Comparison of ENCODE assay signal across 8 cellular contexts in the genomic region with DNA sequence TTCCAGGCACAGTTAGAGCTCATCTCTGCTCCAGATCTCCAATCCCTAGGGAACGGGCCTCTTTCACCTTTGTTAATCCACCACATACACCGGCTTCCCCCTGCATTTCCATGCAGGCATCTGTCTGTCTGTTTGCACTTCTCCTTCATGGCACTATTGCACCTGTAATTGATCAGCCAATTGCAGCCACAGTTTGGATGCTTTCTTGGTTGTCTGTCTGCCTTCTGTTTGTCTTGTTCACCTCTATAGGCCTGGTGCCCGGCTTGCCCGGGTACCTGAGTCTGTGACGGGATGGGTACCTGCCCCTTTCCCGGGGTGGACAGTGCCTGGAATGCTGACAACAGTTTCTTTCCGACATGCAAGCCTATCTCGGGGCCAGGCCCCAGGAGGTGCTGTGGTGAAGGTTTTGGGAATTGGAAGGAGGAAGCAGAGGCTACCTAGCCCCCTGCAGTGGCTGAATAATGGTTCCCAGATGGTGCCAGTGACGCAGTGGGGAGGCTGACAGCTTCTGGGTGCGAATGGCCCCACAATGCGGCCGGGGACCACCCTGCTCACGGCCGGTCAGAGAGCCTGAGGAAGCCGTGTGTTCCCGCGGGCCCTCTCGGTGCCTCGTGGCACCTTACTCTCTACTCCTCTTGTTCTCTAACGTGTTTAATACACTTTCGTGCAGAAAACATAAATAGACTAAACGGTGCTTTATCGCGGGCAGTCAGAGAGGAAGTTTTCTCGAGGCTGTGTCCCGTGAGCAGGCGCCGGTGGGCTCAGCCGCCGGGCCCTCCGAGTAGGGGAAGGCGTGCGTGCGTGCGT. TPM values are rescaled to one million over a fixed set of nuclear protein-coding genes. Genes with fewer than 3 reads are reported as not detected.
DNase-seq lines count a peak whose midpoint lies in the region; ATAC-seq, FAIRE-seq and TF ChIP-seq lines count a peak whose summit lies in the region.

No MANE protein-coding gene starts in this region.

- H3K27ac ChIP-seq in SK-N-SH (ENCODE audit: low read depth in 2 of 2, low read length in 1 of 2), result no peak overlapping the region
- no peak overlapping the region for H3K27ac ChIP-seq in H1 (ENCODE audit: low read depth, low read length)

- no peaks in the 10 kb centered on the region for H3K9me3 Mint-ChIP-seq in nephron

- H4K5ac ChIP-seq in H1 (ENCODE audit: insufficient read length, low read depth, low read length), result no peak overlapping the region

- H3K4me1 ChIP-seq in SK-N-SH (ENCODE audit: control insufficient read depth in 1 of 2, insufficient read depth in 2 of 2, low read depth in 1 of 2, low read length in 1 of 2), result peaks cover 0 to 10% of the 10 kb centered on the region in 2 experiments; a peak in 2 of 4 replicates
- peaks cover 0 to 9% (median 4%) of the 10 kb centered on the region in 4 experiments; a peak in 5 of 7 replicates for H3K4me1 ChIP-seq in H1 (replicated peaks in 1 of 4; ENCODE audit: control insufficient read depth in 3 of 4, insufficient read depth in 4 of 4, low read length in 3 of 4)

- no peaks in the 10 kb centered on the region for H3F3A ChIP-seq in SK-N-SH (replicated peaks; ENCODE audit: insufficient read depth)

- H3K4me3 ChIP-seq in SK-N-SH (ENCODE audit: low read depth in 2 of 2, low read length in 1 of 2), result peak overlapping the region; percentile 23 to 53; a peak in 3 of 4 replicates
- peak overlapping the region; percentile 34 to 72 (median 56) for H3K4me3 ChIP-seq in H1 (ENCODE audit: extremely low read depth in 1 of 4, insufficient read depth in 2 of 4, low read depth in 3 of 4, low read length in 4 of 4)

- no peak overlapping the region for H2AK5ac ChIP-seq in H1 (ENCODE audit: low read depth, low read length)

- no peak overlapping the region for H3K4ac ChIP-seq in H1 (replicated peaks; ENCODE audit: insufficient read length, low read depth, low read length)

- H2BK12ac ChIP-seq in H1 (ENCODE audit: low read depth, low read length), result peak overlapping the region; percentile 39; the same call in 1 of the 2 replicates

- H3K4me3 Mint-ChIP-seq in nephron, result peak overlapping the region; percentile 83 to 86 (median 84)

- H4K20me1 ChIP-seq in SK-N-SH (ENCODE audit: insufficient read depth) (no peaks in the 10 kb centered on the region), H1 (replicated peaks in 1 of 2; ENCODE audit: control insufficient read depth in 1 of 2, insufficient read depth in 2 of 2, low read length in 2 of 2) (no peaks in the 10 kb centered on the region)

- 0 out of 2 replicates have a peak overlapping the region, but pooled peaks have one; percentile 32 for H3K18ac ChIP-seq in H1 (ENCODE audit: extremely low read depth, low read length)

- H3K27me3 ChIP-seq in SK-N-SH (ENCODE audit: insufficient read depth) (no peaks in the 10 kb centered on the region), H1 (replicated peaks in 1 of 4; ENCODE audit: control insufficient read depth in 3 of 4, extremely low read depth in 1 of 4, insufficient read depth in 3 of 4, low read length in 3 of 4) (peaks cover 0 to 21% (median 16%) of the 10 kb centered on the region in 4 experiments; a peak in 5 of 7 replicates)

- H3K36me3 Mint-ChIP-seq in nephron (ENCODE audit: low read depth), result no peaks in the 10 kb centered on the region

- no peak overlapping the region for H3K14ac ChIP-seq in H1 (ENCODE audit: insufficient read length)

- no peak overlapping the region for H3K9ac ChIP-seq in SK-N-SH
- H3K9ac ChIP-seq in H1 (replicated peaks in 1 of 4; ENCODE audit: extremely low read depth in 1 of 4, low read depth in 3 of 4, low read length in 3 of 4), result no peak overlapping the region

- no peak overlapping the region for H2BK120ac ChIP-seq in H1 (replicated peaks; ENCODE audit: low read depth, low read length)

- H3K36me3 ChIP-seq in SK-N-SH (replicated peaks in 1 of 2; ENCODE audit: control insufficient read depth in 1 of 2, insufficient read depth in 2 of 2, low read length in 1 of 2), result no peaks in the 10 kb centered on the region
- H3K36me3 ChIP-seq in H1 (ENCODE audit: control insufficient read depth in 2 of 4, insufficient read depth in 4 of 4, low read length in 3 of 4), result no peaks in the 10 kb centered on the region

- DNase-seq in SK-N-SH, result peak; percentile 45
- peak in 1 of 2 experiments; percentile 69 for DNase-seq in H1 (ENCODE audit: low read depth in 1 of 2, low spot score in 2 of 2)
- DNase-seq in AG08396 (ENCODE audit: low spot score), result no peak
- no peak for DNase-seq in KBM-7
- no peak for DNase-seq in frontal cortex (ENCODE audit: low spot score in 2 of 2)

- 0 out of 2 replicates have a peak overlapping the region, but pooled peaks have one; percentile 35 for H2BK5ac ChIP-seq in H1 (ENCODE audit: low read depth, low read length)

- H2AFZ ChIP-seq in SK-N-SH (ENCODE audit: low read depth) (peak overlapping the region; percentile 86; the same call in 1 of the 2 replicates), H1 (ENCODE audit: low read length) (peak overlapping the region; percentile 90; the same call in 1 of the 2 replicates)

- ATAC-seq in SK-N-SH treated with all-trans-retinoic acid at 6 μM for 48 hours, result no peak; the same call in 2 of the 3 replicates

- no peak overlapping the region for H3K23ac ChIP-seq in H1 (ENCODE audit: insufficient read length)

- TF ChIP-seq POLR2A in H1 (IDR thresholded peaks at IDR 0.05; ENCODE audit: control extremely low read depth in 1 of 2, low read depth in 2 of 2, low read length in 2 of 2), result no peak

- H3K9me2 ChIP-seq in SK-N-SH, result no peaks in the 10 kb centered on the region

- FAIRE-seq in H1 (lab: Jason Lieb, UNC) (no peak), frontal cortex (lab: Jason Lieb, UNC) (no peak)

- no peak overlapping the region for H2BK15ac ChIP-seq in H1 (ENCODE audit: low read length)

- no peak for TF ChIP-seq CTCF in SK-N-SH (IDR thresholded peaks at IDR 0.05)
- peak; percentile 32 to 40 (median 35) for TF ChIP-seq CTCF in H1 (IDR thresholded peaks at IDR 0.05; ENCODE audit: control extremely low read depth in 1 of 3, insufficient read depth in 1 of 3, low read depth in 1 of 3, low read length in 3 of 3)
- TF ChIP-seq CTCF in nephron (IDR thresholded peaks at IDR 0.05; ENCODE audit: unreplicated experiment in 3 of 3), result peak in 1 of 3 experiments; percentile 21

- peak overlapping the region; percentile 16; the same call in 1 of the 2 replicates for H4K8ac ChIP-seq in H1 (ENCODE audit: extremely low read depth, insufficient read depth, low read length)

- H3K9me3 ChIP-seq in SK-N-SH (no peaks in the 10 kb centered on the region), H1 (ENCODE audit: insufficient read depth in 2 of 2, low read depth in 1 of 2, low read length in 1 of 2) (no peaks in the 10 kb centered on the region)

- peaks cover 32% of the 10 kb centered on the region for H3K27me3 Mint-ChIP-seq in nephron (ENCODE audit: low read depth)

- H3K79me1 ChIP-seq in H1 (ENCODE audit: low read depth, low read length), result no peaks in the 10 kb centered on the region

- H3K23me2 ChIP-seq in H1 (ENCODE audit: low read depth, low read length), result peaks cover 6% of the 10 kb centered on the region

- TF ChIP-seq EP300 in SK-N-SH (IDR thresholded peaks at IDR 0.05; ENCODE audit: borderline replicate concordance in 1 of 2, low read depth in 1 of 2, low read length in 1 of 2), result no peak
- no peak for TF ChIP-seq EP300 in Ishikawa (IDR thresholded peaks at IDR 0.05; ENCODE audit: borderline replicate concordance)
- no peak for TF ChIP-seq EP300 in H1 (IDR thresholded peaks at IDR 0.05; ENCODE audit: borderline replicate concordance in 1 of 2, low read depth in 2 of 2, low read length in 2 of 2)

- in situ Hi-C loops in KBM-7 (cut with MboI; ENCODE audit: low pct_unique_long_range_greater_than_20kb, low sequenced_read_pairs), result no loop called here

- CTCF ChIA-PET in SK-N-SH (lab: Yijun Ruan, JAX) (interaction anchor here (0.6 to 10.0 kb wide), 20 partner anchors 8 to 458 kb away, joined by 3 to 152 read pairs (median 4); no protein-coding TSS in a partner anchor), H1 (lab: Charles Lee; ENCODE audit: partially characterized antibody) (interaction anchor here (0.7 to 5.1 kb wide), 15 partner anchors 8 to 285 kb away, joined by 3 to 38 read pairs (median 5); no protein-coding TSS in a partner anchor)

- peak overlapping the region in 1 of 3 experiments; percentile 5 for H3K27ac Mint-ChIP-seq in nephron

- WGBS in SK-N-SH (ENCODE audit: low lambda C conversion rate), result 57% methylated on average over 28 of the region's 35 CpGs
- 23% methylated on average over 35 of the region's 35 CpGs; no CpG with 5 or more reads in 1 of the 2 experiments for WGBS in H1 (ENCODE audit: extremely low coverage in 1 of 2, insufficient coverage in 1 of 2, insufficient read length in 1 of 2, insufficient replicate concordance in 2 of 2, low coverage in 1 of 2, low lambda C conversion rate in 2 of 2, missing lambda C conversion rate in 1 of 2), 2 experiments

- H2BK20ac ChIP-seq in H1 (ENCODE audit: low read length), result no peak overlapping the region

- H3K4me2 ChIP-seq in SK-N-SH, result 0 out of 2 replicates have a peak overlapping the region, but pooled peaks have one; percentile 66
- H3K4me2 ChIP-seq in H1 (ENCODE audit: insufficient read depth in 1 of 2, low read depth in 2 of 2, low read length in 2 of 2), result peak overlapping the region; percentile 72 to 77

- POLR2A ChIA-PET in SK-N-SH (lab: Yijun Ruan, JAX), result no interaction called here
- POLR2A ChIA-PET in H1 (lab: Charles Lee; ENCODE audit: partially characterized antibody), result interaction anchor here (1.3 kb wide), 1 partner anchor 31 kb away, joined by 3 read pairs; no protein-coding TSS in a partner anchor

- peak; percentile 26 for TF ChIP-seq RAD21 in SK-N-SH (IDR thresholded peaks at IDR 0.05; ENCODE audit: low read length)
- peak; percentile 37; the same call in 1 of the 2 replicates for TF ChIP-seq RAD21 in Ishikawa (IDR thresholded peaks at IDR 0.05; ENCODE audit: low read depth)
- peak; percentile 41 to 54; a peak in 3 of 4 replicates for TF ChIP-seq RAD21 in H1 (IDR thresholded peaks at IDR 0.05 in 1 of 2, conservative IDR thresholded peaks at IDR 0.05 in 1 of 2; ENCODE audit: low read depth in 2 of 2, low read length in 2 of 2)

- H3K56ac ChIP-seq in H1 (replicated peaks; ENCODE audit: insufficient read length, low read depth, low read length), result no peak overlapping the region

- no peak overlapping the region for H4K91ac ChIP-seq in H1 (replicated peaks; ENCODE audit: insufficient read length, low read length)

- peaks cover 6% of the 10 kb centered on the region for H3K4me1 Mint-ChIP-seq in nephron

- no peaks in the 10 kb centered on the region for H3K79me2 ChIP-seq in SK-N-SH (ENCODE audit: insufficient read depth)
- H3K79me2 ChIP-seq in H1 (ENCODE audit: control insufficient read depth in 1 of 2, insufficient read depth in 2 of 2, low read length in 2 of 2), result no peaks in the 10 kb centered on the region

RNA-seq across cellular contexts. Expression of a gene that starts 31.3 kb away (rescaled TPM):
- polyA plus RNA-seq in SK-N-SH (2012; rRNA removed) (8.5 and 9.3 TPM in 2 replicates), H1 (2011; rRNA removed) (7.9 and 11.2 TPM in 2 replicates)
- polyA plus RNA-seq in SK-N-SH (2012; cell fraction: cytosol; rRNA removed), result 8.0 and 9.7 TPM in 2 replicates
- polyA plus RNA-seq in SK-N-SH (2012; cell fraction: nucleus; rRNA removed), result 7.2 and 7.3 TPM in 2 replicates
- total RNA-seq in H1 (2021; fragmentation: NEBNext Ultra II Directional; extraction: Animal tissue kit (Norgen Biotek cat#: 25700)), result 15.6 and 16.8 TPM in 2 replicates
- polyA plus RNA-seq in H1 (2011; cell fraction: cytosol; rRNA removed), result 13.5 TPM
- 12.7 TPM for polyA plus RNA-seq in H1 (2011; cell fraction: nucleus; rRNA removed)
- polyA plus RNA-seq in H1 (2012, experiment 1 of 2), result 8.9 to 19.8 TPM (median 16.1 TPM) in 4 replicates
- polyA plus RNA-seq in H1 (2012, experiment 2 of 2), result 4.0 TPM
- polyA plus RNA-seq in H1 (2013, experiment 1 of 2), result 3.0 TPM
- 3.0 TPM for polyA plus RNA-seq in H1 (2013, experiment 2 of 2)
- 11.9 and 16.2 TPM in 2 replicates for polyA minus RNA-seq in H1 (2011; rRNA and poly(A)+ RNA removed)
- 7.3 TPM for polyA minus RNA-seq in H1 (2011; cell fraction: cytosol; rRNA and poly(A)+ RNA removed)
- polyA minus RNA-seq in H1 (2011; cell fraction: nucleus; rRNA and poly(A)+ RNA removed), result 5.5 TPM
- 43.2 TPM for total RNA-seq in frontal cortex
